In genomic region chr10:54667136-54667535, GRCh38 we compare ENCODE assay signal across 29 cellular contexts.
"Had no signal": no experiment of that assay in that cellular context is flagged by ENCODE, and none has a peak within 500 bp of the region (broad histone marks: within the 10 kb centered on the region; RNA-seq: fewer than 3 reads in every experiment).

No MANE protein-coding gene starts in this region.

- DNase-seq: activated CD4-positive, alpha-beta T cell treated with anti-CD3 and anti-CD28 coated beads, Interleukin-2, amount 10 ng/mL, durations not matched to agents 24 days and 14 days; activated CD4-positive, alpha-beta T cell treated with anti-CD3 and anti-CD28 coated beads, Interleukin-2, amount 50 U/mL, for 4 hours; activated CD8-positive, alpha-beta T cell treated with anti-CD3 and anti-CD28 coated beads for 36 hours; activated effector memory CD4-positive, alpha-beta T cell treated with anti-CD3 and anti-CD28 coated beads, Interleukin-2, amount 50 U/mL, for 16 hours; activated naive CD4-positive, alpha-beta T cell; activated naive CD4-positive, alpha-beta T cell treated with anti-CD3 and anti-CD28 coated beads, Interleukin-2, amount 50 U/mL, for 16 hours; activated naive CD8-positive, alpha-beta T cell treated with anti-CD3 and anti-CD28 coated beads for 36 hours; activated T-cell treated with anti-CD3 and anti-CD28 coated beads, Interleukin-2, amount 50 U/mL, for 1 hour; activated T-cell treated with anti-CD3 and anti-CD28 coated beads, Interleukin-2, amount 50 U/mL, for 72 hours; amniotic stem cell; aorta; brain microvascular endothelial cell; central memory CD4-positive, alpha-beta T cell; Karpas-422; NCI-H1105; NCI-H1417 treated with DMSO at 0.1 percent for 48 hours; NCI-H1694 treated with DMSO at 0.1 percent for 48 hours; NCI-H2029; NCI-H2171 treated with DMSO at 0.1 percent for 48 hours; NCI-H2227 treated with DMSO at 0.1 percent for 48 hours; NCI-H524 treated with DMSO at 0.1 percent for 48 hours; NK-92 treated with Interleukin-12 subunit alpha and Interleukin-12 subunit beta, amount 100 ng/mL, for 24 hours; PC-9; Right ventricle myocardium superior; SW 1271; T-helper 1 cell; T-helper 2 cell; T-helper 9 cell had no signal

- ATAC-seq: activated CD8-positive, alpha-beta T cell treated with anti-CD3 and anti-CD28 coated beads for 36 hours; activated T-cell treated with anti-CD3 and anti-CD28 coated beads, Interleukin-2, amount 50 U/mL, for 72 hours; activated T-helper 17 cell treated with anti-CD3 and anti-CD28 coated beads, Interleukin-2, amount 50 U/mL, for 72 hours had no signal

- H3K4me3 ChIP-seq: PC-9 had no signal

- H3K27me3 ChIP-seq: brain microvascular endothelial cell had no signal

- H2AFZ ChIP-seq: PC-9 had no signal

- H3K4me2 ChIP-seq: PC-9 had no signal

- H3K27ac ChIP-seq: brain microvascular endothelial cell, PC-9 had no signal

- H3K36me3 ChIP-seq: brain microvascular endothelial cell had no signal
